In genomic region chr22:42217752-42218280, GRCh38 we compare ENCODE assay signal across 14 cellular contexts. TPM values are rescaled to one million over a fixed set of nuclear protein-coding genes. Genes with fewer than 3 reads are reported as not detected.
DNase-seq lines count a peak whose midpoint lies in the region; ATAC-seq, FAIRE-seq and TF ChIP-seq lines count a peak whose summit lies in the region.
"Had no signal": no experiment of that assay in that cellular context is flagged by ENCODE, and none has a peak within 500 bp of the region (broad histone marks: within the 10 kb centered on the region; RNA-seq: fewer than 3 reads in every experiment).

No MANE protein-coding gene starts in this region.

- H2AFZ ChIP-seq in HepG2 (ENCODE audit: low read length): no peak overlapping the region
- H2AFZ ChIP-seq: PC-9 had no signal

- H3K9me3 Mint-ChIP-seq in activated CD8-positive, alpha-beta T cell treated with anti-CD3 and anti-CD28 coated beads, Interleukin-2, amount 10 ng/mL, durations not matched to agents 7 days and 5 days (ENCODE audit: insufficient read depth): no peaks in the 10 kb centered on the region

- TF ChIP-seq EP300 in HepG2 (IDR thresholded peaks at IDR 0.05; ENCODE audit: low read depth in 2 of 2, low read length in 2 of 2): no peak
- TF ChIP-seq EP300 in HepG2 (CRISPR knock-in tag; IDR thresholded peaks at IDR 0.05; ENCODE audit: borderline replicate concordance): no peak
- TF ChIP-seq EP300 in esophagus muscularis mucosa (IDR thresholded peaks at IDR 0.05): no peak

- no peaks in the 10 kb centered on the region for H3K27me3 Mint-ChIP-seq in activated CD8-positive, alpha-beta T cell treated with anti-CD3 and anti-CD28 coated beads, Interleukin-2, amount 10 ng/mL, durations not matched to agents 7 days and 5 days (ENCODE audit: low read depth)

- POLR2A ChIA-PET in HepG2 (lab: Yijun Ruan, JAX): no interaction called here
- POLR2A ChIA-PET in activated CD8-positive, alpha-beta T cell treated with anti-CD3 and anti-CD28 coated beads, Interleukin-2, amount 10 ng/mL, durations not matched to agents 7 days and 5 days (lab: Charles Lee): interaction anchor here (1.6 kb wide), 1 partner anchor 15 kb away, joined by 3 read pairs; no protein-coding TSS in a partner anchor
- POLR2A ChIA-PET in GM10248 (lab: Yijun Ruan, JAX): no interaction called here

- TF ChIP-seq CTCF in HepG2 (CRISPR knock-in tag; IDR thresholded peaks at IDR 0.05): no peak
- TF ChIP-seq CTCF in right lobe of liver (IDR thresholded peaks at IDR 0.05): no peak
- no peak for TF ChIP-seq CTCF in esophagus muscularis mucosa (IDR thresholded peaks at IDR 0.05)
- TF ChIP-seq CTCF in GM10248 (IDR thresholded peaks at IDR 0.05; ENCODE audit: control extremely low read depth, extremely low read depth, low read depth, missing control alignments): no peak

- H3K27ac ChIP-seq in HepG2 (ENCODE audit: extremely low read length, insufficient read depth, low read length) (no peak overlapping the region), right lobe of liver (no peak overlapping the region), iPS DF 6.9 (ENCODE audit: low read length) (no peak overlapping the region), esophagus muscularis mucosa (replicated peaks in 1 of 4) (peak overlapping the region in 1 of 4 donors; percentile 53)
- H3K27ac ChIP-seq: BLaER1, PC-9, psoas muscle had no signal

- no peak overlapping the region for H3K4me3 Mint-ChIP-seq in activated CD8-positive, alpha-beta T cell treated with anti-CD3 and anti-CD28 coated beads, Interleukin-2, amount 10 ng/mL, durations not matched to agents 7 days and 5 days

- in situ Hi-C loops in HepG2 (cut with HindIII; ENCODE audit: extremely low pct_ligation_motif_present, low pct_unique_long_range_greater_than_20kb): no loop called here

- TF ChIP-seq POLR2A in HepG2 (IDR thresholded peaks at IDR 0.05; ENCODE audit: insufficient read depth in 1 of 2, low read depth in 2 of 2, low read length in 2 of 2) (no peak), right lobe of liver (IDR thresholded peaks at IDR 0.05) (no peak), esophagus muscularis mucosa (IDR thresholded peaks at IDR 0.05; ENCODE audit: low read depth) (no peak)

- 96% methylated on average over 4 of the region's 4 CpGs for WGBS in HepG2 (ENCODE audit: low lambda C conversion rate)
- 88% methylated on average over 3 of the region's 4 CpGs for WGBS in right lobe of liver (ENCODE audit: insufficient coverage, low coverage, low lambda C conversion rate, missing lambda C conversion rate)
- no CpG with 5 or more reads among the region's 4 CpGs for WGBS in iPS DF 6.9 (ENCODE audit: insufficient coverage, insufficient read length)
- 75% methylated on average over 4 of the region's 4 CpGs for WGBS in esophagus muscularis mucosa

- BruUV-seq in HepG2 (replicated peaks; lab: Mats Ljungman, UMichigan): no TSS peak

- no peak for DNase-seq in HepG2 (ENCODE audit: low spot score)
- DNase-seq in right lobe of liver: no peak
- DNase-seq in activated CD8-positive, alpha-beta T cell treated with anti-CD3 and anti-CD28 coated beads, Interleukin-2, amount 10 ng/mL, durations not matched to agents 7 days and 5 days: no peak
- peak; percentile 25 for DNase-seq in iPS DF 6.9 (ENCODE audit: low read depth, low spot score)
- DNase-seq in esophagus muscularis mucosa (ENCODE audit: extremely low spot score): no peak
- DNase-seq in frontal cortex (ENCODE audit: low spot score in 2 of 2): no peak
- no peak for DNase-seq in GM10248 (ENCODE audit: extremely low spot score)
- no peak for DNase-seq in DMS 273 treated with DMSO at 0.1 percent for 48 hours (lab: John Stamatoyannopoulos, UW)
- DNase-seq: aorta; PC-9; psoas muscle; stimulated activated CD4-positive, alpha-beta T cell treated with anti-CD3 and anti-CD28 coated beads, Interleukin-2, amount 100 ng/mL, for 48 hours; stomach had no signal

- intact Hi-C loops in HepG2 (cut with micrococcal nuclease; ENCODE audit: unreplicated experiment) (no loop called here), right lobe of liver (cut with DNase I) (no loop called here), esophagus muscularis mucosa (cut with DNase I) (no loop called here)

- peaks cover 19% of the 10 kb centered on the region for H3K36me3 Mint-ChIP-seq in activated CD8-positive, alpha-beta T cell treated with anti-CD3 and anti-CD28 coated beads, Interleukin-2, amount 10 ng/mL, durations not matched to agents 7 days and 5 days (ENCODE audit: low read depth)

- H3K4me1 Mint-ChIP-seq in activated CD8-positive, alpha-beta T cell treated with anti-CD3 and anti-CD28 coated beads, Interleukin-2, amount 10 ng/mL, durations not matched to agents 7 days and 5 days (ENCODE audit: low read depth): peaks cover 37% of the 10 kb centered on the region

- H3K27ac Mint-ChIP-seq in activated CD8-positive, alpha-beta T cell treated with anti-CD3 and anti-CD28 coated beads, Interleukin-2, amount 10 ng/mL, durations not matched to agents 7 days and 5 days: peak overlapping the region; percentile 50

- FAIRE-seq in HepG2 (lab: Jason Lieb, UNC) (no peak), frontal cortex (lab: Jason Lieb, UNC) (no peak)

- H3K9me3 ChIP-seq in HepG2 (ENCODE audit: low read length): no peaks in the 10 kb centered on the region
- H3K9me3 ChIP-seq in right lobe of liver: no peaks in the 10 kb centered on the region
- H3K9me3 ChIP-seq in iPS DF 6.9 (ENCODE audit: control insufficient read depth, insufficient read depth, low read length): no peaks in the 10 kb centered on the region
- no peaks in the 10 kb centered on the region for H3K9me3 ChIP-seq in esophagus muscularis mucosa
- H3K9me3 ChIP-seq: BLaER1, psoas muscle, stomach had no signal

- peaks cover 50% of the 10 kb centered on the region for H3K79me2 ChIP-seq in HepG2 (ENCODE audit: insufficient read depth, low read length)

- no peak overlapping the region for H3K4me3 ChIP-seq in HepG2 (replicated peaks in 1 of 3; ENCODE audit: insufficient read depth in 1 of 3, low read depth in 2 of 3, low read length in 3 of 3)
- no peak overlapping the region for H3K4me3 ChIP-seq in right lobe of liver
- no peak overlapping the region for H3K4me3 ChIP-seq in iPS DF 6.9 (ENCODE audit: low read length)
- no peak overlapping the region for H3K4me3 ChIP-seq in esophagus muscularis mucosa
- H3K4me3 ChIP-seq: BLaER1, PC-9, psoas muscle, stomach had no signal

- CTCF ChIA-PET in HepG2 (lab: Yijun Ruan, JAX; ENCODE audit: low intra/inter-chr PET ratio, low total read pairs) (no interaction called here), GM10248 (lab: Yijun Ruan, JAX) (interaction anchor here (0.9 to 2.2 kb wide), 4 partner anchors 9 to 50 kb away, joined by 3 to 9 read pairs (median 4); no protein-coding TSS in a partner anchor)
- CTCF ChIA-PET in activated CD8-positive, alpha-beta T cell treated with anti-CD3 and anti-CD28 coated beads, Interleukin-2, amount 10 ng/mL, durations not matched to agents 7 days and 5 days (lab: Charles Lee): interaction anchor here (1.1 to 1.7 kb wide), 6 partner anchors 12 to 226 kb away, joined by 3 to 6 read pairs (median 4); no protein-coding TSS in a partner anchor

- H3K9ac ChIP-seq in HepG2 (ENCODE audit: insufficient read depth, low read depth, low read length): no peak overlapping the region
- H3K9ac ChIP-seq: BLaER1 had no signal

- peaks cover 21% of the 10 kb centered on the region for H3K4me1 ChIP-seq in HepG2 (ENCODE audit: insufficient read depth, low read length)
- H3K4me1 ChIP-seq in right lobe of liver: no peaks in the 10 kb centered on the region
- H3K4me1 ChIP-seq in iPS DF 6.9 (ENCODE audit: control insufficient read depth, insufficient read depth, low read length): peaks cover 5% of the 10 kb centered on the region
- peaks cover 4 to 45% (median 29%) of the 10 kb centered on the region in 4 donors for H3K4me1 ChIP-seq in esophagus muscularis mucosa
- H3K4me1 ChIP-seq: psoas muscle had no signal

- H3K27me3 ChIP-seq in HepG2 (ENCODE audit: control insufficient read depth in 1 of 2, insufficient read depth in 2 of 2, low read length in 2 of 2) (no peaks in the 10 kb centered on the region), right lobe of liver (no peaks in the 10 kb centered on the region), iPS DF 6.9 (ENCODE audit: control insufficient read depth, insufficient read depth, low read length) (no peaks in the 10 kb centered on the region), esophagus muscularis mucosa (no peaks in the 10 kb centered on the region)
- H3K27me3 ChIP-seq: BLaER1, stomach had no signal

- peaks cover 51% of the 10 kb centered on the region for H4K20me1 ChIP-seq in HepG2 (ENCODE audit: insufficient read depth, low read length)

- no peak overlapping the region for H3K4me2 ChIP-seq in HepG2 (ENCODE audit: low read depth, low read length)
- H3K4me2 ChIP-seq: BLaER1, PC-9 had no signal

- ATAC-seq in HepG2 (no peak), right lobe of liver (no peak)
- ATAC-seq in activated CD8-positive, alpha-beta T cell treated with anti-CD3 and anti-CD28 coated beads, Interleukin-2, amount 10 ng/mL, durations not matched to agents 7 days and 5 days: no peak
- ATAC-seq: psoas muscle had no signal

- H3K36me3 ChIP-seq in HepG2 (replicated peaks in 1 of 2; ENCODE audit: control insufficient read depth in 1 of 2, insufficient read depth in 2 of 2, low read length in 2 of 2): peaks cover 22 to 24% of the 10 kb centered on the region in 2 experiments; a peak in 4 of 5 replicates
- peaks cover 0 to 18% (median 6%) of the 10 kb centered on the region in 4 donors for H3K36me3 ChIP-seq in right lobe of liver
- H3K36me3 ChIP-seq in iPS DF 6.9 (ENCODE audit: control insufficient read depth, insufficient read depth, low read length): peaks cover 21% of the 10 kb centered on the region
- peaks cover 19 to 26% (median 22%) of the 10 kb centered on the region in 4 donors for H3K36me3 ChIP-seq in esophagus muscularis mucosa

- no peak for TF ChIP-seq RAD21 in HepG2 (CRISPR knock-in tag; IDR thresholded peaks at IDR 0.05)

RNA-seq across cellular contexts. Expression of gene TCF20, which starts 52.6 kb away (rescaled TPM):
- total RNA-seq in HepG2 (2016; rRNA removed; fragmentation: Illumina TruSeq; extraction: Trizol) (23.7 and 25.7 TPM in 2 replicates), right lobe of liver (10 to 100 TPM; 15.4 to 20.5 (median 18.5) TPM), esophagus muscularis mucosa (10 to 100 TPM; 24.9 to 48.2 (median 38.4) TPM), frontal cortex (60.3 TPM)
- total RNA-seq in HepG2 (2016; cell fraction: cytosol; rRNA removed; fragmentation: Illumina TruSeq; extraction: Trizol; ENCODE audit: low read depth): 1.5 TPM in 2 replicates
- 23.1 and 26.1 TPM in 2 replicates for total RNA-seq in HepG2 (2016; cell fraction: insoluble cytoplasmic fraction; rRNA removed; fragmentation: Illumina TruSeq; extraction: Trizol)
- 7.4 and 8.3 TPM in 2 replicates for total RNA-seq in HepG2 (2016; cell fraction: membrane; rRNA removed; fragmentation: Illumina TruSeq; extraction: Trizol)
- total RNA-seq in HepG2 (2016; cell fraction: nucleus; rRNA removed; fragmentation: Illumina TruSeq; extraction: Trizol): 19.0 and 20.9 TPM in 2 replicates
- 12.8 and 15.8 TPM in 2 replicates for polyA plus RNA-seq in HepG2 (2011; rRNA removed)
- polyA plus RNA-seq in HepG2 (2011; cell fraction: cytosol; rRNA removed): 12.1 and 14.1 TPM in 2 replicates
- polyA plus RNA-seq in HepG2 (2011; cell fraction: nucleus; rRNA removed): 14.6 and 15.9 TPM in 2 replicates
- 13.0 and 16.5 TPM in 2 replicates for polyA plus RNA-seq in HepG2 (2012)
- 0.41 and 0.70 TPM in 2 replicates for polyA plus RNA-seq in HepG2 (2016; cell fraction: cytosol; fragmentation: Illumina TruSeq; extraction: Trizol; ENCODE audit: low read depth)
- 16.1 and 17.1 TPM in 2 replicates for polyA plus RNA-seq in HepG2 (2016; cell fraction: insoluble cytoplasmic fraction; fragmentation: Illumina TruSeq; extraction: Trizol; ENCODE audit: low read depth)
- polyA plus RNA-seq in HepG2 (2016; cell fraction: membrane; fragmentation: Illumina TruSeq; extraction: Trizol; ENCODE audit: low read depth): 2.3 and 2.6 TPM in 2 replicates
- polyA plus RNA-seq in HepG2 (2016; cell fraction: nucleus; fragmentation: Illumina TruSeq; extraction: Trizol; ENCODE audit: insufficient read depth, low read depth): 16.7 and 20.2 TPM in 2 replicates
- polyA minus RNA-seq in HepG2 (2011; rRNA and poly(A)+ RNA removed; ENCODE audit: low replicate concordance): 35.6 and 52.5 TPM in 2 replicates
- polyA minus RNA-seq in HepG2 (2011; cell fraction: cytosol; rRNA and poly(A)+ RNA removed): 20.2 and 25.1 TPM in 2 replicates
- polyA minus RNA-seq in HepG2 (2011; cell fraction: nucleus; rRNA and poly(A)+ RNA removed): 24.6 and 30.6 TPM in 2 replicates
- 10 to 100 TPM; 75.9 to 80.5 TPM for total RNA-seq in activated CD8-positive, alpha-beta T cell treated with anti-CD3 and anti-CD28 coated beads, Interleukin-2, amount 10 ng/mL, durations not matched to agents 7 days and 5 days
